ENCODE assay signal across 27 cellular contexts in the genomic region with DNA sequence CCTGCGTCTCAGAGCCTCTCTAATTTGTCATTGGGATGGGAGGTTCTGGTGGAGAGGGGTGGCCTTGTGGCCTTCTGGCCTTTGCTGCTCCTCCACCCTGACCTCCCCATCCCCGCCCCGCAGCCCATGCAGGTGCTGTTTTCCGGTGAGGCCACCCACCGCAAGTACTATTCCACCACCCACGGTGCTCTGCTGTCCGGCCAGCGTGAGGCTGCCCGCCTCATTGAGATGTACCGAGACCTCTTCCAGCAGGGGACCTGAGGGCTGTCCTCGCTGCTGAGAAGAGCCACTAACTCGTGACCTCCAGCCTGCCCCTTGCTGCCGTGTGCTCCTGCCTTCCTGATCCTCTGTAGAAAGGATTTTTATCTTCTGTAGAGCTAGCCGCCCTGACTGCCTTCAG.
"Had no signal": no experiment of that assay in that cellular context is flagged by ENCODE, and none has a peak within 500 bp of the region (broad histone marks: within the 10 kb centered on the region; RNA-seq: fewer than 3 reads in every experiment).

No MANE protein-coding gene starts in this region.

- H3K27me3 ChIP-seq: hepatocyte, left lung, pancreas, thyroid gland had no signal

- DNase-seq: activated CD4-positive, alpha-beta T cell treated with anti-CD3 and anti-CD28 coated beads, Interleukin-2, amount 10 ng/mL, durations not matched to agents 7 days and 5 days; activated CD4-positive, CD25-positive, alpha-beta regulatory T cell treated with anti-CD3 and anti-CD28 coated beads, Interleukin-2, amount 50 U/mL, for 72 hours; activated CD8-positive, alpha-beta T cell treated with anti-CD3 and anti-CD28 coated beads, Interleukin-2, amount 10 ng/mL, durations not matched to agents 7 days and 5 days; activated gamma-delta T cell treated with Interleukin-2 at 50 U/mL for 16 hours; aorta; central memory CD4-positive, alpha-beta T cell; dermis blood vessel endothelial cell; effector CD8-positive, alpha-beta T cell; foreskin melanocyte; immature natural killer cell; kidney glomerular epithelial cell; left lung; mammary epithelial cell; naive thymus-derived CD8-positive, alpha-beta T cell; pancreas; stimulated activated CD4-positive, alpha-beta T cell treated with anti-CD3 and anti-CD28 coated beads, Interleukin-4, amount 100 ng/mL, for 24 hours; substantia nigra had no signal

- H3K9me3 Mint-ChIP-seq: activated CD4-positive, alpha-beta T cell treated with anti-CD3 and anti-CD28 coated beads, Interleukin-2, amount 10 ng/mL, durations not matched to agents 7 days and 5 days; activated naive CD4-positive, alpha-beta T cell treated with anti-CD3 and anti-CD28 coated beads, Interleukin-2, amount 50 U/mL, for 72 hours; activated T-helper 1 cell treated with anti-CD3 and anti-CD28 coated beads, Interleukin-12 subunit alpha, Interleukin-12 subunit beta, Interleukin-2, Interleukin-4 antibody, amounts not matched to agents 30 ng/mL and 10 ng/mL and 1 ng/mL, durations not matched to agents 14 hours and 24 hours and 36 hours; immature natural killer cell; mesothelial cell of epicardium; naive thymus-derived CD8-positive, alpha-beta T cell; stimulated activated naive CD8-positive, alpha-beta T cell treated with anti-CD3 and anti-CD28 coated beads, Interleukin-15, Interleukin-2, amounts not matched to agents 100 ng/mL and 50 ng/mL, for 24 hours; T-helper 2 cell treated with Interferon-gamma antibody and Interleukin-4, amounts not matched to agents 5 μg/mL and 100 μg/mL, for 36 hours had no signal

- H3K9me3 ChIP-seq: left lung, pancreas, thyroid gland had no signal

- H3K27ac ChIP-seq: hepatocyte, left lung, pancreas, thyroid gland, VCaP had no signal

- H3K4me1 ChIP-seq: left lung, pancreas, thyroid gland had no signal

- ATAC-seq: activated CD8-positive, alpha-beta T cell treated with anti-CD3 and anti-CD28 coated beads, Interleukin-2, amount 10 ng/mL, durations not matched to agents 7 days and 5 days; activated naive CD4-positive, alpha-beta T cell treated with anti-CD3 and anti-CD28 coated beads, Interleukin-2, amount 50 U/mL, for 72 hours; esophagus mucosa; left lung; naive thymus-derived CD8-positive, alpha-beta T cell; pancreas had no signal

- H3K27me3 Mint-ChIP-seq: brain; stimulated activated naive CD8-positive, alpha-beta T cell treated with anti-CD3 and anti-CD28 coated beads, Interleukin-15, Interleukin-2, amounts not matched to agents 100 ng/mL and 50 ng/mL, for 24 hours had no signal

- H3K27ac Mint-ChIP-seq: activated CD4-positive, alpha-beta T cell treated with anti-CD3 and anti-CD28 coated beads, Interleukin-2, amount 10 ng/mL, durations not matched to agents 7 days and 5 days; activated CD8-positive, alpha-beta T cell treated with anti-CD3 and anti-CD28 coated beads, Interleukin-2, amount 10 ng/mL, durations not matched to agents 7 days and 5 days; activated naive CD4-positive, alpha-beta T cell treated with anti-CD3 and anti-CD28 coated beads, Interleukin-2, amount 50 U/mL, for 72 hours; activated T-helper 1 cell treated with anti-CD3 and anti-CD28 coated beads, Interleukin-12 subunit alpha, Interleukin-12 subunit beta, Interleukin-2, Interleukin-4 antibody, amounts not matched to agents 30 ng/mL and 10 ng/mL and 1 ng/mL, durations not matched to agents 14 hours and 24 hours and 36 hours; immature natural killer cell; mesothelial cell of epicardium; naive thymus-derived CD8-positive, alpha-beta T cell; stimulated activated naive CD8-positive, alpha-beta T cell treated with anti-CD3 and anti-CD28 coated beads, Interleukin-15, Interleukin-2, amounts not matched to agents 100 ng/mL and 50 ng/mL, for 24 hours; T-helper 2 cell treated with Interferon-gamma antibody and Interleukin-4, amounts not matched to agents 5 μg/mL and 100 μg/mL, for 36 hours had no signal

- H3K4me1 Mint-ChIP-seq: activated CD4-positive, alpha-beta T cell treated with anti-CD3 and anti-CD28 coated beads, Interleukin-2, amount 10 ng/mL, durations not matched to agents 7 days and 5 days; brain; immature natural killer cell; mesothelial cell of epicardium; naive thymus-derived CD8-positive, alpha-beta T cell had no signal

- H3K79me2 ChIP-seq: hepatocyte had no signal

- H2AFZ ChIP-seq: hepatocyte had no signal

- H3K36me3 ChIP-seq: thyroid gland had no signal

- H3K4me3 Mint-ChIP-seq: activated CD4-positive, alpha-beta T cell treated with anti-CD3 and anti-CD28 coated beads, Interleukin-2, amount 10 ng/mL, durations not matched to agents 7 days and 5 days; activated CD8-positive, alpha-beta T cell treated with anti-CD3 and anti-CD28 coated beads, Interleukin-2, amount 10 ng/mL, durations not matched to agents 7 days and 5 days; activated T-helper 1 cell treated with anti-CD3 and anti-CD28 coated beads, Interleukin-12 subunit alpha, Interleukin-12 subunit beta, Interleukin-2, Interleukin-4 antibody, amounts not matched to agents 30 ng/mL and 10 ng/mL and 1 ng/mL, durations not matched to agents 14 hours and 24 hours and 36 hours; brain; immature natural killer cell; mesothelial cell of epicardium; naive thymus-derived CD8-positive, alpha-beta T cell; stimulated activated naive CD8-positive, alpha-beta T cell treated with anti-CD3 and anti-CD28 coated beads, Interleukin-15, Interleukin-2, amounts not matched to agents 100 ng/mL and 50 ng/mL, for 24 hours; T-helper 2 cell treated with Interferon-gamma antibody and Interleukin-4, amounts not matched to agents 5 μg/mL and 100 μg/mL, for 36 hours had no signal

- H3K36me3 Mint-ChIP-seq: activated naive CD4-positive, alpha-beta T cell treated with anti-CD3 and anti-CD28 coated beads, Interleukin-2, amount 50 U/mL, for 72 hours; immature natural killer cell; naive thymus-derived CD8-positive, alpha-beta T cell had no signal

- H3K4me3 ChIP-seq: hepatocyte, left lung, pancreas, thyroid gland had no signal

- H3K4me2 ChIP-seq: hepatocyte had no signal
